Comparison of ENCODE assay signal across 17 cellular contexts in the genomic region with DNA sequence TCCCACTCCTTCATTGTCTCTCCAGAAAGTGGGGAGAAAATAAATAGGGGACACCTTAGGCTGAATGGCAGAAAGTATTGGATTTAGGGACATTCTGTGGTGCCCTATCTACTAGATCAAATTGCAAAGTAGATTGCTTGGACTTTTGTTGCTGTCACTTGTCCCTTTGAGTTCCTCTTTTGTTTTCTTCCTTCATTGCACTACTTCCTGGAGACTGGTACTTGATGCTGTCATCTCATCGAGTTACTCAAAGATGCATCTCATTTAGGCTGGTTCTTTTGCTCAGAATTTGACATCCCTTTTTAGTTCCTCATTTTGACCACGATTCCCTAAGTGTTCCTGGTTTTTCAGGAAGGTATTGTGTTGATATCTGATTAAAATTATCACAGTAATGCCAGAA.
DNase-seq lines count a peak whose midpoint lies in the region; ATAC-seq and TF ChIP-seq lines count a peak whose summit lies in the region.
"Had no signal": no experiment of that assay in that cellular context is flagged by ENCODE, and none has a peak within 500 bp of the region (broad histone marks: within the 10 kb centered on the region; RNA-seq: fewer than 3 reads in every experiment).

No MANE protein-coding gene starts in this region.

- H3K36me3 ChIP-seq in aorta (ENCODE audit: control insufficient read depth in 1 of 2, insufficient read depth in 2 of 2, low read length in 1 of 2) (no peaks in the 10 kb centered on the region), H7 (replicated peaks; ENCODE audit: control insufficient read depth, insufficient read depth, low read length) (peaks cover 3% of the 10 kb centered on the region), ascending aorta (no peaks in the 10 kb centered on the region)
- H3K36me3 ChIP-seq: BE2C had no signal

- 65 to 66% methylated on average over 2 of the region's 2 CpGs for WGBS in aorta, 2 donors

- no peak overlapping the region for H3K4me3 ChIP-seq in aorta (ENCODE audit: low read length in 2 of 2)
- no peak overlapping the region for H3K4me3 ChIP-seq in H7 (ENCODE audit: insufficient read depth, low read depth, low read length)
- H3K4me3 ChIP-seq in ascending aorta = no peak overlapping the region

- intact Hi-C loops in aorta (cut with DNase I) = no loop called here
- intact Hi-C loops in ascending aorta (cut with DNase I) = no loop called here

- H3K4me1 Mint-ChIP-seq in endothelial cell (ENCODE audit: unreplicated experiment) = peaks cover 9% of the 10 kb centered on the region

- no peaks in the 10 kb centered on the region for H3K36me3 Mint-ChIP-seq in endothelial cell (ENCODE audit: low read depth, unreplicated experiment)

- H3K4me3 Mint-ChIP-seq in endothelial cell (ENCODE audit: unreplicated experiment) = no peak overlapping the region

- ATAC-seq in aorta (ENCODE audit: low FRiP score) = no peak

- H3K27me3 ChIP-seq in aorta (ENCODE audit: control insufficient read depth in 1 of 2, insufficient read depth in 2 of 2, low read length in 1 of 2) (no peaks in the 10 kb centered on the region), H7 (ENCODE audit: control insufficient read depth, insufficient read depth, low read length) (no peaks in the 10 kb centered on the region), ascending aorta (no peaks in the 10 kb centered on the region)

- peak overlapping the region; percentile 68 for H3K27ac Mint-ChIP-seq in endothelial cell (ENCODE audit: unreplicated experiment)

- H3K9me3 ChIP-seq in aorta (ENCODE audit: control insufficient read depth, low read length) = no peaks in the 10 kb centered on the region
- H3K9me3 ChIP-seq in ascending aorta = no peaks in the 10 kb centered on the region
- H3K9me3 ChIP-seq: BE2C had no signal

- no peaks in the 10 kb centered on the region for H3K9me3 Mint-ChIP-seq in endothelial cell (ENCODE audit: unreplicated experiment)

- H3K4me1 ChIP-seq in aorta (ENCODE audit: control insufficient read depth in 1 of 2, insufficient read depth in 2 of 2, low read length in 2 of 2) (no peaks in the 10 kb centered on the region), ascending aorta (no peaks in the 10 kb centered on the region)
- H3K4me1 ChIP-seq: BE2C had no signal

- DNase-seq in GDM1 (lab: John Stamatoyannopoulos, UW) (peak; percentile 21), Kasumi-1 (lab: John Stamatoyannopoulos, UW) (peak; percentile 88 to 89), SKM-1 (lab: John Stamatoyannopoulos, UW; ENCODE audit: unreplicated experiment) (peak; percentile 86), endothelial cell (ENCODE audit: low spot score) (no peak), aorta (no peak), H7 (no peak), DMS 273 treated with DMSO at 0.1 percent for 48 hours (lab: John Stamatoyannopoulos, UW) (no peak), ascending aorta (ENCODE audit: low spot score in 2 of 2) (no peak)
- DNase-seq: BE2C; HCEC 1CT; MM.1S; NCI-H1436 treated with DMSO at 0.1 percent for 48 hours; NCI-H2081 treated with DMSO at 0.1 percent for 48 hours; NCI-H226; NCI-H526 treated with DMSO at 0.1 percent for 48 hours; NK-92 treated with Interleukin-12 subunit alpha and Interleukin-12 subunit beta, amount 100 ng/mL, for 24 hours; SHP77 treated with DMSO at 0.1 percent for 48 hours had no signal

- H3K27ac ChIP-seq in aorta (ENCODE audit: low read depth in 1 of 2, low read length in 2 of 2) (no peak overlapping the region), ascending aorta (no peak overlapping the region)

- TF ChIP-seq CTCF in endothelial cell (IDR thresholded peaks at IDR 0.05; ENCODE audit: unreplicated experiment) (no peak), ascending aorta (IDR thresholded peaks at IDR 0.05) (no peak)

- H3K27me3 Mint-ChIP-seq in endothelial cell (ENCODE audit: unreplicated experiment) = peaks cover 2% of the 10 kb centered on the region

Comparison
In these comparisons a context has a peak if more than half of its experiments do, and no peak if none do; other contexts are left out.
1. DNase-seq: peak in GDM1 (single experiment), Kasumi-1 (2 of 2) and SKM-1 (single experiment); none in endothelial cell (single experiment), aorta (0 of 2), H7 (single experiment), DMS 273 treated with DMSO at 0.1 percent for 48 hours (single experiment) and ascending aorta (0 of 2).